6 cellular contexts compared by ENCODE assay signal in genomic region chr2:94767336-94767735, GRCh38.
"Had no signal": no experiment of that assay in that cellular context is flagged by ENCODE, and none has a peak within 500 bp of the region (broad histone marks: within the 10 kb centered on the region; RNA-seq: fewer than 3 reads in every experiment).

No MANE protein-coding gene starts in this region.

- DNase-seq: H9, HCEC 1CT, IMR-90, KG1 had no signal

- ATAC-seq: GM23338, K562 had no signal
